11 cellular contexts compared by ENCODE assay signal in the genomic region with DNA sequence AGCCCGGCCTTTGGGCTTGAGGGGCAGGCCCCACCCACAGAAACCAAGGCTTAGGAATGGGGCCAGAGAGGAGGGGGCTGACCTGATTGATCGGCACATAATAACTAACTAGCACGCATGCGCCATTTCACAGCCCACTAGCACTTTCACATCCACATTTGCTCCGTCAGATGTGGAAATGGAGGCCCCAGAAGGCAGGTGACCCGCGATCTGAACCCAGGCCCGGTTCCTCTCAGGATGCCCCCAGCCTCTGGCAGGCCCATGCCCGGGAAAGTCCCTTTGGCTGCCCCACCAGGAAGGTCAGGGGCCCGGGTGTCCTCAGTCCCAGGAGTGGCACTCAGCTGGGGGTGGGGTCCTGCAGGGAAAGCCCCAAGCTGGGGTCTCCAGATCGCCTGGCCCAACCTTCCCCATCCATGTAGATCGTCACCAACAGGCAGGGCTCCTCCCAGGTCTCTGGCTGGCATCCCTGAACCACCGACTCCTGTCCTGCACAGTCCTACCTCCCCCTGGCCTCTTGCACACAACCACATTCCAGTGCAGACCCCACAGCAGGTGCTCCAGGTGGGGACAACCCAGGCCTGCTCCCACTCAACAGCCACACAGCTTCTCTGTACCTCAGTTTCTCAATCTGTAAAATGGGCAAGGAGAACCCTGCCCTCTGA. TPM values are rescaled to one million over a fixed set of nuclear protein-coding genes. Genes with fewer than 3 reads are reported as not detected.
A peak's percentile ranks its signal among the peaks of the same experiment; 100 is the strongest.
DNase-seq lines count a peak whose midpoint lies in the region; ATAC-seq and TF ChIP-seq lines count a peak whose summit lies in the region.
"Had no signal": no experiment of that assay in that cellular context is flagged by ENCODE, and none has a peak within 500 bp of the region (broad histone marks: within the 10 kb centered on the region; RNA-seq: fewer than 3 reads in every experiment).

No MANE protein-coding gene starts in this region.

- no peak overlapping the region for H3K27ac ChIP-seq in lower lobe of right lung
- H3K27ac ChIP-seq: KMS-11 had no signal

- peaks cover 26% of the 10 kb centered on the region for H3K4me1 ChIP-seq in lower lobe of right lung

- no peak for TF ChIP-seq POLR2A in lower leg skin (IDR thresholded peaks at IDR 0.05)

- H3K4me3 ChIP-seq in lower lobe of right lung (no peak overlapping the region), lower leg skin (ENCODE audit: low read depth, poor library complexity, severe bottlenecking) (no peak overlapping the region)

- intact Hi-C loops in lower lobe of right lung (cut with DNase I) (no loop called here), lower leg skin (cut with DNase I; ENCODE audit: low total_unique reads) (no loop called here)

- TF ChIP-seq CTCF in lower lobe of right lung (IDR thresholded peaks at IDR 0.05) (no peak), lower leg skin (IDR thresholded peaks at IDR 0.05) (no peak)

- in situ Hi-C loops in G401 (cut with HindIII; ENCODE audit: low sequenced_read_pairs), result no loop called here

- H3K9me3 ChIP-seq in lower lobe of right lung, result no peaks in the 10 kb centered on the region

- ATAC-seq in GM18508 (IDR thresholded peaks at IDR 0.05; ENCODE audit: insufficient read depth, unreplicated experiment) (peak; percentile 37), GM21717 (IDR thresholded peaks at IDR 0.05; ENCODE audit: unreplicated experiment) (peak; percentile 43), HG03565 (IDR thresholded peaks at IDR 0.05; ENCODE audit: unreplicated experiment) (peak; percentile 30), lower lobe of right lung (no peak)

- WGBS in lower leg skin, 2 donors, result 78 to 83% methylated on average over 10 to 13 of the region's 13 CpGs

- no peaks in the 10 kb centered on the region for H3K27me3 ChIP-seq in lower lobe of right lung (ENCODE audit: low read depth)

- H3K36me3 ChIP-seq in lower lobe of right lung, result no peaks in the 10 kb centered on the region

- DNase-seq in lower lobe of right lung, result peak; percentile 46
- no peak for DNase-seq in activated T-cell treated with anti-CD3 and anti-CD28 coated beads, Interleukin-2, amount 50 U/mL, for 48 hours
- no peak for DNase-seq in lower leg skin (ENCODE audit: low spot score in 2 of 2)
- no peak for DNase-seq in G401 (ENCODE audit: low spot score)
- DNase-seq in NCI-H748 (lab: John Stamatoyannopoulos, UW; ENCODE audit: unreplicated experiment), result no peak
- DNase-seq: amygdala, hypothalamus had no signal

RNA-seq across cellular contexts. Expression of a gene that starts 46.7 kb away (rescaled TPM):
- total RNA-seq in lower lobe of right lung (26.9 TPM), lower leg skin (1 to 10 TPM; 6.8 to 9.1 (median 7.5) TPM)
- 18.9 and 21.4 TPM in 2 replicates for total RNA-seq in G401 (2014; rRNA removed; shearing (Covaris generic))

Comparison
In these comparisons a context has a peak if more than half of its experiments do, and no peak if none do; other contexts are left out.
1. ATAC-seq: peak in GM18508 (single experiment), GM21717 (single experiment) and HG03565 (single experiment); none in lower lobe of right lung (0 of 2).